ENCODE assay signal across 8 cellular contexts in genomic region chr1:29181413-29182225, GRCh38. TPM values are rescaled to one million over a fixed set of nuclear protein-coding genes. Genes with fewer than 3 reads are reported as not detected.
A peak's percentile ranks its signal among the peaks of the same experiment; 100 is the strongest.
DNase-seq lines count a peak whose midpoint lies in the region; ATAC-seq, FAIRE-seq and TF ChIP-seq lines count a peak whose summit lies in the region.

Gene SRSF4 (minus strand): TSS chr1:29181900. CDS start chr1:29181752, 148 bp downstream.

- no TSS peak for BruUV-seq in endothelial cell of umbilical vein (replicated peaks; lab: Mats Ljungman, UMichigan)

- H3K9ac ChIP-seq in endothelial cell of umbilical vein (replicated peaks; ENCODE audit: extremely low read depth, insufficient read depth, low read length): peak within 1 kb of the TSS; percentile 100

- H3K9me3 ChIP-seq in endothelial cell of umbilical vein (replicated peaks; ENCODE audit: control insufficient read depth, insufficient read depth, low read length): no peaks in the 10 kb centered on the region

- H3K4me3 ChIP-seq in endothelial cell of umbilical vein (replicated peaks in 1 of 3; ENCODE audit: insufficient read depth in 1 of 3, low read depth in 1 of 3, low read length in 3 of 3): peak within 1 kb of the TSS; percentile 81 to 99 (median 90)

- POLR2A ChIA-PET in endothelial cell of umbilical vein (lab: Charles Lee): interaction anchor here (0.6 to 1.6 kb wide), 9 partner anchors 9 to 1659 kb away, joined by 3 to 14 read pairs (median 4); partner anchors contain the start of genes RNU11, TMEM200B and YTHDF2

- H3K4me1 ChIP-seq in endothelial cell of umbilical vein (ENCODE audit: control insufficient read depth, extremely low read depth, insufficient read depth, low read length): peaks cover 19% of the 10 kb centered on the region

- H4K20me1 ChIP-seq in endothelial cell of umbilical vein (replicated peaks; ENCODE audit: control insufficient read depth, extremely low read depth, insufficient read depth, low read length): peaks cover 9% of the 10 kb centered on the region

- DNase-seq in DMS153 treated with DMSO at 0.1 percent for 48 hours (lab: John Stamatoyannopoulos, UW; ENCODE audit: unreplicated experiment): peak; percentile 100
- peak; percentile 99 for DNase-seq in OCI-M1 (lab: John Stamatoyannopoulos, UW)
- peak; percentile 98 for DNase-seq in activated T-cell treated with anti-CD3 and anti-CD28 coated beads for 24 hours (ENCODE audit: low read depth)
- peak; percentile 99 for DNase-seq in endothelial cell of umbilical vein (ENCODE audit: low read depth, low spot score)
- peak; percentile 96 for DNase-seq in middle frontal gyrus (ENCODE audit: extremely low spot score, low spot score)
- peak; percentile 98 for DNase-seq in stimulated activated CD8-positive, alpha-beta memory T cell treated with anti-CD3 and anti-CD28 coated beads, Interleukin-2, amount 100 ng/mL, for 48 hours (ENCODE audit: low read depth in 2 of 2)

- peaks cover 3% of the 10 kb centered on the region for H3K36me3 Mint-ChIP-seq in IgD-negative memory B cell

- TF ChIP-seq POLR2A in endothelial cell of umbilical vein (IDR thresholded peaks at IDR 0.05; ENCODE audit: low read depth, low read length): peak; percentile 87

- ATAC-seq in GM21529 (IDR thresholded peaks at IDR 0.05; ENCODE audit: unreplicated experiment): peak; percentile 84

- no peaks in the 10 kb centered on the region for H3K9me3 Mint-ChIP-seq in IgD-negative memory B cell

- intact Hi-C loops in endothelial cell of umbilical vein (cut with micrococcal nuclease): loop anchor here (1.0 to 5.0 kb wide), 4 partner anchors 21 to 539 kb away; partner anchors contain the start of genes TAF12 and TMEM200B

- peak within 1 kb of the TSS; percentile 91 to 98 (median 97) for H3K4me3 Mint-ChIP-seq in IgD-negative memory B cell

- H3K79me2 ChIP-seq in endothelial cell of umbilical vein (ENCODE audit: control insufficient read depth, insufficient read depth, low read length): peaks cover 49% of the 10 kb centered on the region

- H2AFZ ChIP-seq in endothelial cell of umbilical vein (ENCODE audit: low read depth, low read length): peak within 1 kb of the TSS; percentile 82

- no peaks in the 10 kb centered on the region for H3K9me1 ChIP-seq in endothelial cell of umbilical vein (replicated peaks; ENCODE audit: control insufficient read depth, extremely low read depth, insufficient read depth, low read length)

- peak; percentile 93 for FAIRE-seq in endothelial cell of umbilical vein (lab: Jason Lieb, UNC)

- H3K27me3 ChIP-seq in endothelial cell of umbilical vein (ENCODE audit: control insufficient read depth in 2 of 2, insufficient read depth in 2 of 2, low read length in 2 of 2): no peaks in the 10 kb centered on the region

- dilution Hi-C loops in endothelial cell of umbilical vein (cut with MboI; ENCODE audit: extremely low pct_ligation_motif_present, low sequenced_read_pairs): no loop called here

- peak within 1 kb of the TSS; percentile 99 for H3K4me2 ChIP-seq in endothelial cell of umbilical vein (ENCODE audit: insufficient read depth, low read length)

- peaks cover 2 to 4% of the 10 kb centered on the region in 2 experiments for H3K36me3 ChIP-seq in endothelial cell of umbilical vein (ENCODE audit: control insufficient read depth in 2 of 2, extremely low read depth in 1 of 2, insufficient read depth in 2 of 2, low read length in 2 of 2)

- H3K27ac Mint-ChIP-seq in IgD-negative memory B cell: peak within 1 kb of the TSS; percentile 96 to 97 (median 96)

- no peaks in the 10 kb centered on the region for H3K27me3 Mint-ChIP-seq in IgD-negative memory B cell

- CTCF ChIA-PET in endothelial cell of umbilical vein (lab: Charles Lee): interaction anchor here (0.6 to 3.5 kb wide), 20 partner anchors 9 to 1950 kb away, joined by 3 to 55 read pairs (median 4); partner anchors contain the start of genes EPB41 and MECR

- H3K4me1 Mint-ChIP-seq in IgD-negative memory B cell: peaks cover 25 to 50% (median 31%) of the 10 kb centered on the region in 3 donors

- peak; percentile 68 to 84 for TF ChIP-seq CTCF in endothelial cell of umbilical vein (IDR thresholded peaks at IDR 0.05; ENCODE audit: extremely low read depth in 1 of 2, insufficient read depth in 1 of 2, low read depth in 1 of 2, low read length in 2 of 2)

- H3K27ac ChIP-seq in endothelial cell of umbilical vein (ENCODE audit: insufficient read depth, low read depth, low read length): peak within 1 kb of the TSS; percentile 99

TF ChIP-seq in endothelial cell of umbilical vein, 7 proteins besides CTCF, POLR2A, EP300 and RAD21:
- TF ChIP-seq MYC (IDR thresholded peaks at IDR 0.05; ENCODE audit: low read depth, low read length) (peak; percentile 39), POLR2AphosphoS5 (IDR thresholded peaks at IDR 0.05; ENCODE audit: insufficient read depth, low read depth, low read length) (peak; percentile 92), JUN (IDR thresholded peaks at IDR 0.05; ENCODE audit: borderline replicate concordance, insufficient read depth, insufficient read length, low read depth) (no peak), GATA2 (IDR thresholded peaks at IDR 0.05; ENCODE audit: insufficient read depth, insufficient read length, low read depth, low read length) (no peak), EZH2 (IDR thresholded peaks at IDR 0.05; ENCODE audit: borderline replicate concordance, low read depth, low read length, severe bottlenecking) (no peak), FOS (IDR thresholded peaks at IDR 0.05; ENCODE audit: borderline replicate concordance, insufficient read depth, low read length) (no peak)
- TF ChIP-seq, protein P1, sequence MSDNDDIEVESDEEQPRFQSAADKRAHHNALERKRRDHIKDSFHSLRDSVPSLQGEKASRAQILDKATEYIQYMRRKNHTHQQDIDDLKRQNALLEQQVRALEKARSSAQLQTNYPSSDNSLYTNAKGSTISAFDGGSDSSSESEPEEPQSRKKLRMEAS (IDR thresholded peaks at IDR 0.05; ENCODE audit: insufficient read depth, insufficient read length): no peak

RNA-seq across cellular contexts. Expression of gene SRSF4, which starts in this region (rescaled TPM):
- polyA plus RNA-seq in IgD-negative memory B cell: 88.3 TPM
- total RNA-seq in endothelial cell of umbilical vein: 92.9 and 108 TPM in 2 replicates
- 31.1 and 45.6 TPM in 2 replicates for polyA plus RNA-seq in endothelial cell of umbilical vein
- polyA plus RNA-seq in endothelial cell of umbilical vein (2011; cell fraction: cytosol; rRNA removed): 43.0 and 45.9 TPM in 2 replicates
- polyA plus RNA-seq in endothelial cell of umbilical vein (2011; cell fraction: nucleus; rRNA removed): 162 and 231 TPM in 2 replicates
- polyA plus RNA-seq in endothelial cell of umbilical vein (2012): 55.2 and 69.6 TPM in 2 replicates
- 39.2 and 39.9 TPM in 2 replicates for polyA minus RNA-seq in endothelial cell of umbilical vein
- 17.8 TPM for polyA minus RNA-seq in endothelial cell of umbilical vein (2011; cell fraction: cytosol; rRNA and poly(A)+ RNA removed)
- 69.1 and 89.6 TPM in 2 replicates for polyA minus RNA-seq in endothelial cell of umbilical vein (2011; cell fraction: nucleus; rRNA and poly(A)+ RNA removed)

Comparison
In these comparisons a context has a peak if more than half of its experiments do, and no peak if none do; other contexts are left out.
1. Peak in every context shown above with its lines: DNase-seq, ATAC-seq, H3K4me3 ChIP-seq and H3K27ac ChIP-seq.